23 cellular contexts compared by ENCODE assay signal in genomic region chr10:421170-421569, GRCh38.
DNase-seq lines count a peak whose midpoint lies in the region; ATAC-seq and TF ChIP-seq lines count a peak whose summit lies in the region.
"Had no signal": no experiment of that assay in that cellular context is flagged by ENCODE, and none has a peak within 500 bp of the region (broad histone marks: within the 10 kb centered on the region; RNA-seq: fewer than 3 reads in every experiment).

No MANE protein-coding gene starts in this region.

- H3K36me3 Mint-ChIP-seq in CD14-positive monocyte: no peaks in the 10 kb centered on the region

- ATAC-seq in HG03354 (IDR thresholded peaks at IDR 0.05; ENCODE audit: poor library complexity, severe bottlenecking, unreplicated experiment): no peak
- ATAC-seq: CD8-positive, alpha-beta T cell; GM12878; GM23338 had no signal

- no peak overlapping the region for H2BK5ac ChIP-seq in mesendoderm (ENCODE audit: low read length)

- no CpG with 5 or more reads among the region's 8 CpGs for WGBS in mesendoderm (ENCODE audit: extremely low coverage, insufficient coverage, low lambda C conversion rate)

- H3K4me1 Mint-ChIP-seq in CD14-positive monocyte: no peaks in the 10 kb centered on the region

- H3K9ac ChIP-seq in skeletal muscle satellite cell (ENCODE audit: low read depth, low read length) (peak overlapping the region; percentile 25), mesendoderm (ENCODE audit: low read length) (no peak overlapping the region)
- H3K9ac ChIP-seq: BLaER1 treated with 17β-estradiol and CSF1 and Interleukin-3, amounts not matched to agents 10 nM and 100 nM had no signal

- no peaks in the 10 kb centered on the region for H3K79me1 ChIP-seq in mesendoderm (ENCODE audit: low read length)

- H3K27me3 ChIP-seq in skeletal muscle satellite cell (ENCODE audit: control insufficient read depth, insufficient read depth, low read length): no peaks in the 10 kb centered on the region
- H3K27me3 ChIP-seq in mesendoderm (ENCODE audit: insufficient read depth, low read length, poor library complexity): no peaks in the 10 kb centered on the region
- H3K27me3 ChIP-seq: BLaER1 treated with 17β-estradiol and CSF1 and Interleukin-3, amounts not matched to agents 10 nM and 100 nM had no signal

- H3K4me2 ChIP-seq in skeletal muscle satellite cell (ENCODE audit: low read length) (peak overlapping the region; percentile 62), mesendoderm (ENCODE audit: low read length) (no peak overlapping the region)
- H3K4me2 ChIP-seq: BLaER1 treated with 17β-estradiol and CSF1 and Interleukin-3, amounts not matched to agents 10 nM and 100 nM; GM23338 had no signal

- TF ChIP-seq CTCF in LNCaP clone FGC (IDR thresholded peaks at IDR 0.05; ENCODE audit: control insufficient read depth, extremely low read depth, insufficient read depth): peak; percentile 48
- TF ChIP-seq CTCF in fibroblast of the aortic adventitia (IDR thresholded peaks at IDR 0.05; ENCODE audit: insufficient read depth, low read length): peak; percentile 43
- TF ChIP-seq CTCF in CD14-positive monocyte (IDR thresholded peaks at IDR 0.05): no peak

- H2BK15ac ChIP-seq in mesendoderm (replicated peaks; ENCODE audit: low read depth): no peak overlapping the region

- H3K4ac ChIP-seq in mesendoderm (ENCODE audit: low read depth, low read length): no peak overlapping the region

- H3K4me3 ChIP-seq in LNCaP clone FGC (ENCODE audit: low read depth, low read length) (no peak overlapping the region), fibroblast of the aortic adventitia (ENCODE audit: low read depth, low read length) (no peak overlapping the region), skeletal muscle satellite cell (ENCODE audit: low read length) (no peak overlapping the region), mesendoderm (ENCODE audit: low read length) (no peak overlapping the region)
- H3K4me3 ChIP-seq: BLaER1 treated with 17β-estradiol and CSF1 and Interleukin-3, amounts not matched to agents 10 nM and 100 nM; GM12878; GM23338; HAP-1 had no signal

- peaks cover 5% of the 10 kb centered on the region for H3K9me3 ChIP-seq in skeletal muscle satellite cell (replicated peaks; ENCODE audit: low read length)
- H3K9me3 ChIP-seq: BLaER1 treated with 17β-estradiol and CSF1 and Interleukin-3, amounts not matched to agents 10 nM and 100 nM; HAP-1 had no signal

- DNase-seq in LNCaP clone FGC (ENCODE audit: low read depth): no peak
- DNase-seq in cerebellar cortex (ENCODE audit: low spot score): peak; percentile 17
- DNase-seq in fibroblast of the aortic adventitia (ENCODE audit: low read depth): peak; percentile 63
- no peak for DNase-seq in mesendoderm
- DNase-seq in CD14-positive monocyte (ENCODE audit: low spot score): no peak
- DNase-seq: 8988T; CD8-positive, alpha-beta T cell; DND-41; Karpas-422; MM.1S; NCI-H1048; NCI-H1417 treated with DMSO at 0.1 percent for 48 hours; NCI-H187; NCI-H446; NCI-H526; OCI-M1; Right ventricle myocardium superior had no signal

- H3K23ac ChIP-seq in mesendoderm (ENCODE audit: low read length): no peak overlapping the region

- peaks cover 0 to 7% (median 2%) of the 10 kb centered on the region in 7 donors for H3K9me3 Mint-ChIP-seq in CD14-positive monocyte
- H3K9me3 Mint-ChIP-seq: CD8-positive, alpha-beta T cell; GM23338 had no signal

- no peak overlapping the region for H3K27ac ChIP-seq in mesendoderm (ENCODE audit: low read depth, low read length)
- H3K27ac ChIP-seq: BLaER1 treated with 17β-estradiol and CSF1 and Interleukin-3, amounts not matched to agents 10 nM and 100 nM had no signal

- no peak overlapping the region for H4K8ac ChIP-seq in mesendoderm (ENCODE audit: low read depth, low read length)

- no peak overlapping the region for H3K4me3 Mint-ChIP-seq in CD14-positive monocyte
- H3K4me3 Mint-ChIP-seq: CD8-positive, alpha-beta T cell; GM23338 had no signal

- intact Hi-C loops in CD14-positive monocyte (cut with micrococcal nuclease): no loop called here

- H4K5ac ChIP-seq in mesendoderm (ENCODE audit: low read length): no peak overlapping the region

- H2AK5ac ChIP-seq in mesendoderm (ENCODE audit: low read length): no peak overlapping the region

- H3K56ac ChIP-seq in mesendoderm (ENCODE audit: low read length): no peak overlapping the region

- H3K36me3 ChIP-seq in skeletal muscle satellite cell (ENCODE audit: insufficient read depth, low read length) (peaks cover 22% of the 10 kb centered on the region), mesendoderm (ENCODE audit: control insufficient read depth, insufficient read depth, low read length) (no peaks in the 10 kb centered on the region)
- H3K36me3 ChIP-seq: HAP-1 had no signal

- H2BK120ac ChIP-seq in mesendoderm (ENCODE audit: low read depth, low read length): no peak overlapping the region

- peaks cover under 1 to 2% (median 2%) of the 10 kb centered on the region in 3 donors for H3K27me3 Mint-ChIP-seq in CD14-positive monocyte (ENCODE audit: low read depth in 3 of 3)

- no peak overlapping the region for H3K27ac Mint-ChIP-seq in CD14-positive monocyte
- H3K27ac Mint-ChIP-seq: CD8-positive, alpha-beta T cell had no signal

- no peaks in the 10 kb centered on the region for H3K79me2 ChIP-seq in mesendoderm (ENCODE audit: control insufficient read depth, insufficient read depth, low read length)

- no peak overlapping the region for H3K18ac ChIP-seq in mesendoderm (ENCODE audit: low read length)

- H3K4me1 ChIP-seq in skeletal muscle satellite cell (ENCODE audit: control insufficient read depth, insufficient read depth, low read length) (peaks cover 10% of the 10 kb centered on the region), mesendoderm (ENCODE audit: control insufficient read depth, low read depth, low read length) (no peaks in the 10 kb centered on the region)
- H3K4me1 ChIP-seq: HAP-1 had no signal

Comparison
In these comparisons a context has a peak if more than half of its experiments do, and no peak if none do; other contexts are left out.
1. DNase-seq: peak in cerebellar cortex (single experiment) and fibroblast of the aortic adventitia (single experiment); none in LNCaP clone FGC (single experiment), mesendoderm (single experiment) and CD14-positive monocyte (single experiment).